20 cellular contexts compared by ENCODE assay signal in the genomic region with DNA sequence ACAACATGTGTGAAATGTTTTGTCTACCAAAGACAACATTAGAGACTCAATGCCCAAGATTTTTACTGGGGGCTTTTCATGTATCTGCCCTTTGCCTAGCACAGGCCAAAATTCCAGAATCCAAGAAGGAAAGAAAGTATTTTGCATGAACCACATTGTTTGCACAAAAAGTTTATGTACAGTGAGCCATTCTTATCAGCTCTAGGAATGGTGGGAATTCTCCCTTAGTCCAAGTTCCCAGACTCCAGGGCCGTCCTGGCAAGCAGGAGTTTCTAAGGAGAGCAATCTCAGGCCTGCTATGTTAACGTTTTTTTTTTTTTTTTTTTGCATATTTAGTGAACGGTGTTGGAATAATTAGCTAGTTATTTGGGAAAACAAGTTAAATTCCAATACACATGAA.
"Had no signal": no experiment of that assay in that cellular context is flagged by ENCODE, and none has a peak within 500 bp of the region (broad histone marks: within the 10 kb centered on the region; RNA-seq: fewer than 3 reads in every experiment).

No MANE protein-coding gene starts in this region.

- ATAC-seq: activated naive CD4-positive, alpha-beta T cell treated with anti-CD3 and anti-CD28 coated beads, Interleukin-2, amount 50 U/mL, for 72 hours; activated T-cell treated with anti-CD3 and anti-CD28 coated beads, Interleukin-2, amount 50 U/mL, for 72 hours; natural killer cell treated with Interleukin-12 subunit alpha and Interleukin-12 subunit beta and Interleukin-15 and Interleukin-18, amount 100 ng/mL, for 72 hours had no signal

- H3K4me3 ChIP-seq: body of pancreas, colonic mucosa, heart right ventricle, tibial artery had no signal

- H3K27ac ChIP-seq: colonic mucosa, heart right ventricle, neutrophil, VCaP had no signal

- H3K4me1 ChIP-seq: colonic mucosa had no signal

- H3K27me3 ChIP-seq: body of pancreas, colonic mucosa, neutrophil, tibial artery had no signal

- H3K36me3 ChIP-seq: colonic mucosa, neutrophil, tibial artery had no signal

- H3K9me3 ChIP-seq: body of pancreas, colonic mucosa, neutrophil, tibial artery had no signal

- DNase-seq: activated CD4-positive, alpha-beta T cell treated with anti-CD3 and anti-CD28 coated beads, Interleukin-2, amount 50 U/mL, for 4 hours; activated effector memory CD4-positive, alpha-beta T cell treated with anti-CD3 and anti-CD28 coated beads, Interleukin-2, amount 50 U/mL, for 16 hours; activated T-cell treated with anti-CD3 and anti-CD28 coated beads, Interleukin-2, amount 50 U/mL, for 72 hours; amniotic stem cell; central memory CD4-positive, alpha-beta T cell; colonic mucosa; heart right ventricle; immature natural killer cell; kidney glomerular epithelial cell; mesendoderm; stimulated activated CD4-positive, alpha-beta T cell treated with anti-CD3 and anti-CD28 coated beads, Interleukin-12 subunit alpha, Interleukin-12 subunit beta, amount 100 ng/mL, for 4 hours; stimulated activated CD4-positive, alpha-beta T cell treated with anti-CD3 and anti-CD28 coated beads, Interleukin-1b, Interleukin-23, amount 100 ng/mL, for 48 hours; stimulated activated CD8-positive, alpha-beta memory T cell treated with anti-CD3 and anti-CD28 coated beads, Interleukin-4, amount 100 ng/mL, for 48 hours; stimulated activated naive CD4-positive, alpha-beta T cell treated with Interleukin-2 at 50 U/mL for 16 hours; tibial artery had no signal
